ENCODE assay signal across 8 cellular contexts in genomic region chr15:96340611-96341464, GRCh38. TPM values are rescaled to one million over a fixed set of nuclear protein-coding genes. Genes with fewer than 3 reads are reported as not detected.
DNase-seq lines count a peak whose midpoint lies in the region; ATAC-seq, FAIRE-seq and TF ChIP-seq lines count a peak whose summit lies in the region.

No MANE protein-coding gene starts in this region.

- H3K9me3 ChIP-seq in duodenal mucosa (ENCODE audit: control insufficient read depth in 1 of 2, low read length in 2 of 2), result no peaks in the 10 kb centered on the region

- H3K27ac ChIP-seq in duodenal mucosa (ENCODE audit: low read depth, low read length), result peak overlapping the region; percentile 73

- peak; percentile 61 for DNase-seq in NCI-H2171 (lab: John Stamatoyannopoulos, UW)
- DNase-seq in lung microvascular endothelial cell (ENCODE audit: low read depth in 2 of 2), result peak; percentile 63 to 74
- DNase-seq in urothelium cell line (ENCODE audit: low spot score), result peak; percentile 57
- DNase-seq in activated naive CD4-positive, alpha-beta T cell treated with Interleukin-2 at 50 U/mL for 16 hours, result no peak
- no peak for DNase-seq in inferior parietal cortex (ENCODE audit: extremely low spot score)

- no peak for ATAC-seq in GM21515 (IDR thresholded peaks at IDR 0.05; ENCODE audit: unreplicated experiment)

- FAIRE-seq in urothelium cell line (lab: Jason Lieb, UNC), result no peak

- H3K36me3 ChIP-seq in duodenal mucosa (ENCODE audit: control insufficient read depth in 1 of 2, insufficient read depth in 2 of 2, low read length in 2 of 2), result peaks cover 0 to under 1% of the 10 kb centered on the region in 2 donors

- H3K4me1 ChIP-seq in duodenal mucosa (ENCODE audit: control insufficient read depth in 1 of 2, insufficient read depth in 2 of 2, low read length in 2 of 2), result peaks cover 33 to 40% of the 10 kb centered on the region in 2 donors

- TF ChIP-seq CTCF in GM12875 (IDR thresholded peaks at IDR 0.05; ENCODE audit: borderline replicate concordance, insufficient read depth, low read depth, low read length), result no peak

- peak overlapping the region; percentile 44 to 70 for H3K9ac ChIP-seq in duodenal mucosa (ENCODE audit: low read depth in 1 of 2, low read length in 2 of 2)

- H3K27me3 ChIP-seq in duodenal mucosa (ENCODE audit: control insufficient read depth in 1 of 2, insufficient read depth in 2 of 2, low read length in 2 of 2), result peaks cover 7 to 12% of the 10 kb centered on the region in 2 donors

- H3K4me3 ChIP-seq in GM12875 (ENCODE audit: low read depth, low read length) (peak overlapping the region; percentile 46), duodenal mucosa (ENCODE audit: low read depth in 1 of 2, low read length in 2 of 2) (peak overlapping the region; percentile 66 to 69)

RNA-seq across cellular contexts. Expression of gene NR2F2, which starts 10.3 kb away (rescaled TPM):
- 17.4 and 25.0 TPM in 2 replicates for total RNA-seq in lung microvascular endothelial cell

Comparison
In these comparisons a context has a peak if more than half of its experiments do, and no peak if none do; other contexts are left out.
1. DNase-seq: peak in NCI-H2171 (single experiment), lung microvascular endothelial cell (2 of 2) and urothelium cell line (single experiment); none in activated naive CD4-positive, alpha-beta T cell treated with Interleukin-2 at 50 U/mL for 16 hours (single experiment) and inferior parietal cortex (single experiment).